In genomic region chr12:131076277-131076676, GRCh38 we compare ENCODE assay signal across 17 cellular contexts.
"Had no signal": no experiment of that assay in that cellular context is flagged by ENCODE, and none has a peak within 500 bp of the region (broad histone marks: within the 10 kb centered on the region; RNA-seq: fewer than 3 reads in every experiment).

No MANE protein-coding gene starts in this region.

- H3K27me3 ChIP-seq: gastrocnemius medialis, neural progenitor cell, ovary, right lobe of liver, tibial nerve had no signal

- H3K9ac ChIP-seq: neural progenitor cell had no signal

- H3K9me3 Mint-ChIP-seq: neural progenitor cell had no signal

- DNase-seq: activated CD4-positive, alpha-beta T cell treated with anti-CD3 and anti-CD28 coated beads, Interleukin-2, amount 50 U/mL, for 4 hours; activated naive CD4-positive, alpha-beta T cell treated with anti-CD3 and anti-CD28 coated beads for 36 hours; activated T-cell treated with anti-CD3 and anti-CD28 coated beads for 4 hours; anterior cingulate cortex; central memory CD4-positive, alpha-beta T cell; gastrocnemius medialis; left ventricle myocardium superior; small intestine; stimulated activated CD4-positive, alpha-beta T cell treated with anti-CD3 and anti-CD28 coated beads, Interleukin-15, amount 100 ng/mL, for 24 hours; stimulated activated CD4-positive, alpha-beta T cell treated with anti-CD3 and anti-CD28 coated beads, Interleukin-2, amount 100 ng/mL, for 48 hours; substantia nigra; SW 1271 had no signal

- H3K36me3 ChIP-seq: gastrocnemius medialis, neural progenitor cell, ovary, right lobe of liver had no signal

- H3K36me3 Mint-ChIP-seq: brain, neural progenitor cell had no signal

- H3K9me3 ChIP-seq: gastrocnemius medialis, ovary, right lobe of liver had no signal

- H3K27ac Mint-ChIP-seq: activated naive CD4-positive, alpha-beta T cell treated with anti-CD3 and anti-CD28 coated beads for 36 hours; neural progenitor cell had no signal

- H3K4me1 ChIP-seq: gastrocnemius medialis, neural progenitor cell, right lobe of liver had no signal

- ATAC-seq: gastrocnemius medialis, left ventricle myocardium superior had no signal

- H3K27ac ChIP-seq: gastrocnemius medialis, neural progenitor cell, ovary, right lobe of liver had no signal

- H3K4me3 Mint-ChIP-seq: activated naive CD4-positive, alpha-beta T cell treated with anti-CD3 and anti-CD28 coated beads for 36 hours; brain; neural progenitor cell had no signal

- H3K4me3 ChIP-seq: gastrocnemius medialis, neural progenitor cell, ovary, right lobe of liver, tibial nerve had no signal

- H3K4me2 ChIP-seq: neural progenitor cell had no signal
